23 cellular contexts compared by ENCODE assay signal in genomic region chr3:143249014-143249413, GRCh38.
"Had no signal": no experiment of that assay in that cellular context is flagged by ENCODE, and none has a peak within 500 bp of the region (broad histone marks: within the 10 kb centered on the region; RNA-seq: fewer than 3 reads in every experiment).

No MANE protein-coding gene starts in this region.

- DNase-seq: effector CD4-positive, alpha-beta T cell; endodermal cell; glutamatergic neuron; kidney; left colon; left ventricle myocardium superior; naive thymus-derived CD4-positive, alpha-beta T cell; psoas muscle; retina; right lobe of liver; stimulated activated CD4-positive, alpha-beta T cell treated with anti-CD3 and anti-CD28 coated beads, Interleukin-4, amount 100 ng/mL, for 1 hour; stimulated activated CD8-positive, alpha-beta memory T cell treated with anti-CD3 and anti-CD28 coated beads, Interleukin-4, amount 100 ng/mL, for 48 hours; stimulated activated naive CD8-positive, alpha-beta T cell treated with anti-CD3 and anti-CD28 coated beads, Interleukin-15, Interleukin-2, amounts not matched to agents 100 U/mL and 50 U/mL, for 24 hours; thyroid gland; uterus had no signal

- H3K9me3 Mint-ChIP-seq: endodermal cell; stimulated activated effector memory CD8-positive, alpha-beta T cell treated with anti-CD3 and anti-CD28 coated beads, Interleukin-12 subunit alpha, Interleukin-12 subunit beta, amount 100 ng/mL, for 72 hours had no signal

- H3K27ac Mint-ChIP-seq: endodermal cell; naive thymus-derived CD4-positive, alpha-beta T cell; stimulated activated effector memory CD8-positive, alpha-beta T cell treated with anti-CD3 and anti-CD28 coated beads, Interleukin-12 subunit alpha, Interleukin-12 subunit beta, amount 100 ng/mL, for 72 hours; type B pancreatic cell had no signal

- H3K4me1 ChIP-seq: esophagus muscularis mucosa, gastroesophageal sphincter, psoas muscle, right lobe of liver, suprapubic skin, thyroid gland, uterus had no signal

- ATAC-seq: gastroesophageal sphincter; left colon; left ventricle myocardium superior; naive thymus-derived CD4-positive, alpha-beta T cell; psoas muscle; right lobe of liver; stimulated activated effector memory CD8-positive, alpha-beta T cell treated with anti-CD3 and anti-CD28 coated beads, Interleukin-12 subunit alpha, Interleukin-12 subunit beta, amount 100 ng/mL, for 72 hours; stimulated activated naive CD8-positive, alpha-beta T cell treated with anti-CD3 and anti-CD28 coated beads, Interleukin-15, Interleukin-2, amounts not matched to agents 100 U/mL and 50 U/mL, for 24 hours had no signal

- H3K4me3 ChIP-seq: coronary artery, esophagus muscularis mucosa, gastroesophageal sphincter, lung, psoas muscle, right lobe of liver, suprapubic skin, thyroid gland, uterus had no signal

- H3K27ac ChIP-seq: coronary artery, esophagus muscularis mucosa, gastroesophageal sphincter, psoas muscle, right lobe of liver, suprapubic skin, thyroid gland, uterus had no signal

- H3K27me3 ChIP-seq: esophagus muscularis mucosa, gastroesophageal sphincter, right lobe of liver, suprapubic skin, thyroid gland, uterus had no signal

- H3K4me1 Mint-ChIP-seq: stimulated activated effector memory CD8-positive, alpha-beta T cell treated with anti-CD3 and anti-CD28 coated beads, Interleukin-12 subunit alpha, Interleukin-12 subunit beta, amount 100 ng/mL, for 72 hours had no signal

- H3K4me3 Mint-ChIP-seq: endodermal cell; naive thymus-derived CD4-positive, alpha-beta T cell; stimulated activated effector memory CD8-positive, alpha-beta T cell treated with anti-CD3 and anti-CD28 coated beads, Interleukin-12 subunit alpha, Interleukin-12 subunit beta, amount 100 ng/mL, for 72 hours; type B pancreatic cell had no signal

- H3K27me3 Mint-ChIP-seq: naive thymus-derived CD4-positive, alpha-beta T cell; type B pancreatic cell had no signal

- H3K36me3 Mint-ChIP-seq: stimulated activated effector memory CD8-positive, alpha-beta T cell treated with anti-CD3 and anti-CD28 coated beads, Interleukin-12 subunit alpha, Interleukin-12 subunit beta, amount 100 ng/mL, for 72 hours; type B pancreatic cell had no signal

- H3K36me3 ChIP-seq: esophagus muscularis mucosa, gastroesophageal sphincter, right lobe of liver, suprapubic skin, thyroid gland, uterus had no signal

- H3K9me3 ChIP-seq: esophagus muscularis mucosa, gastroesophageal sphincter, psoas muscle, right lobe of liver, suprapubic skin, thyroid gland, uterus had no signal

- FAIRE-seq: endothelial cell of umbilical vein, kidney had no signal
